ENCODE assay signal across 6 cellular contexts in the genomic region with DNA sequence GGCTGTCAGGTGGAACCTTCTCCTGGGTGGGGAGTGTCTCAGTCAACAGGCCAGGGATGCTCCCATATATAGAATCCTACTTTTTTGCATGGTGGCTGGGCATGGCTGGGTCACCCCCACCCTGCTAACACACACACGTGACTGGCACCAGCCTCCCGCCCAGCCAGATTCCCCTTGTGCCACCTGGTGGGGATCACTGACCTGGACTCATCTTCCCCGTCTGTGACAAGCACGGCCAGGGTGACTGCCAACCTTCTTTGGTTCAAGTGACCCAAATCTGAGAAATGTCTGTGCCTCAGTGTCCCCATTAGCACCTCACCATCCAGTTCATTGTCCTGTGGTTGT. TPM values are rescaled to one million over a fixed set of nuclear protein-coding genes. Genes with fewer than 3 reads are reported as not detected.
DNase-seq lines count a peak whose midpoint lies in the region; ATAC-seq and TF ChIP-seq lines count a peak whose summit lies in the region.

No MANE protein-coding gene starts in this region.

- CTCF ChIA-PET in activated CD4-positive, alpha-beta T cell treated with anti-CD3 and anti-CD28 coated beads, Interleukin-2, amount 10 ng/mL, durations not matched to agents 7 days and 5 days (lab: Charles Lee), result interaction anchor here (0.6 to 1.6 kb wide), 3 partner anchors 38 to 46 kb away, joined by 3 read pairs; no protein-coding TSS in a partner anchor

- H3K36me3 ChIP-seq in parathyroid adenoma (ENCODE audit: control insufficient read depth, insufficient read depth, low read length), result no peaks in the 10 kb centered on the region

- no peak overlapping the region for H3K9ac ChIP-seq in parathyroid adenoma

- H3K79me2 ChIP-seq in parathyroid adenoma, result peaks cover 3% of the 10 kb centered on the region

- peak overlapping the region; percentile 78 for H3K27ac Mint-ChIP-seq in activated CD4-positive, alpha-beta T cell treated with anti-CD3 and anti-CD28 coated beads, Interleukin-2, amount 10 ng/mL, durations not matched to agents 7 days and 5 days

- no peaks in the 10 kb centered on the region for H3K9me3 ChIP-seq in parathyroid adenoma (ENCODE audit: control insufficient read depth, low read length)

- no peaks in the 10 kb centered on the region for H3K9me3 Mint-ChIP-seq in activated CD4-positive, alpha-beta T cell treated with anti-CD3 and anti-CD28 coated beads, Interleukin-2, amount 10 ng/mL, durations not matched to agents 7 days and 5 days

- H3K4me1 ChIP-seq in parathyroid adenoma, result peaks cover 9% of the 10 kb centered on the region

- POLR2A ChIA-PET in activated CD4-positive, alpha-beta T cell treated with anti-CD3 and anti-CD28 coated beads, Interleukin-2, amount 10 ng/mL, durations not matched to agents 7 days and 5 days (lab: Charles Lee), result no interaction called here

- H3K36me3 Mint-ChIP-seq in activated CD4-positive, alpha-beta T cell treated with anti-CD3 and anti-CD28 coated beads, Interleukin-2, amount 10 ng/mL, durations not matched to agents 7 days and 5 days (ENCODE audit: low read depth), result peaks cover 4% of the 10 kb centered on the region

- H3K4me3 ChIP-seq in choroid plexus epithelial cell (ENCODE audit: low read depth, low read length) (peak overlapping the region; percentile 70), parathyroid adenoma (ENCODE audit: low read depth, low read length) (peak overlapping the region; percentile 66)

- H3K27me3 Mint-ChIP-seq in activated CD4-positive, alpha-beta T cell treated with anti-CD3 and anti-CD28 coated beads, Interleukin-2, amount 10 ng/mL, durations not matched to agents 7 days and 5 days, result peaks cover 5% of the 10 kb centered on the region

- ATAC-seq in GM21515 (IDR thresholded peaks at IDR 0.05; ENCODE audit: unreplicated experiment), result no peak
- no peak for ATAC-seq in GM21723 (IDR thresholded peaks at IDR 0.05; ENCODE audit: unreplicated experiment)

- peak overlapping the region; percentile 82 for H2AFZ ChIP-seq in parathyroid adenoma

- peaks cover 48% of the 10 kb centered on the region for H3K4me1 Mint-ChIP-seq in activated CD4-positive, alpha-beta T cell treated with anti-CD3 and anti-CD28 coated beads, Interleukin-2, amount 10 ng/mL, durations not matched to agents 7 days and 5 days

- H3K4me2 ChIP-seq in parathyroid adenoma (ENCODE audit: low read length), result peak overlapping the region; percentile 96

- TF ChIP-seq CTCF in choroid plexus epithelial cell (conservative IDR thresholded peaks at IDR 0.05; ENCODE audit: low read depth, low read length) (no peak), parathyroid adenoma (IDR thresholded peaks at IDR 0.05) (no peak)

- H3K4me3 Mint-ChIP-seq in activated CD4-positive, alpha-beta T cell treated with anti-CD3 and anti-CD28 coated beads, Interleukin-2, amount 10 ng/mL, durations not matched to agents 7 days and 5 days, result peak overlapping the region; percentile 69

- no peak for DNase-seq in activated CD4-positive, alpha-beta T cell treated with anti-CD3 and anti-CD28 coated beads, Interleukin-2, amount 10 ng/mL, durations not matched to agents 7 days and 5 days
- no peak for DNase-seq in activated CD4-positive, alpha-beta T cell treated with anti-CD3 and anti-CD28 coated beads, Interleukin-2, amount 50 U/mL, for 4 hours
- no peak for DNase-seq in choroid plexus epithelial cell (ENCODE audit: low read depth)

- peak overlapping the region; percentile 40 for H3K27ac ChIP-seq in parathyroid adenoma

- no peaks in the 10 kb centered on the region for H3K27me3 ChIP-seq in parathyroid adenoma (ENCODE audit: control insufficient read depth, insufficient read depth, low read length)

RNA-seq across cellular contexts. Expression of a gene that starts 1.0 kb away (rescaled TPM):
- total RNA-seq in activated CD4-positive, alpha-beta T cell treated with anti-CD3 and anti-CD28 coated beads, Interleukin-2, amount 10 ng/mL, durations not matched to agents 7 days and 5 days, result 100 to 1,000 TPM; 238 to 242 TPM

RNA-seq across cellular contexts. Expression of a gene that starts 15.0 kb away (rescaled TPM):
- total RNA-seq in activated CD4-positive, alpha-beta T cell treated with anti-CD3 and anti-CD28 coated beads, Interleukin-2, amount 10 ng/mL, durations not matched to agents 7 days and 5 days, result 100 to 1,000 TPM; 232 to 269 TPM

RNA-seq across cellular contexts. Expression of a gene that starts 41.0 kb away (rescaled TPM):
- under 1 TPM; 0.19 to 0.27 TPM for total RNA-seq in activated CD4-positive, alpha-beta T cell treated with anti-CD3 and anti-CD28 coated beads, Interleukin-2, amount 10 ng/mL, durations not matched to agents 7 days and 5 days

RNA-seq across cellular contexts. Expression of a gene that starts 52.9 kb away (rescaled TPM):
- total RNA-seq in activated CD4-positive, alpha-beta T cell treated with anti-CD3 and anti-CD28 coated beads, Interleukin-2, amount 10 ng/mL, durations not matched to agents 7 days and 5 days, result 100 to 1,000 TPM; 304 to 310 TPM
